ENCODE assay signal across 11 cellular contexts in the genomic region with DNA sequence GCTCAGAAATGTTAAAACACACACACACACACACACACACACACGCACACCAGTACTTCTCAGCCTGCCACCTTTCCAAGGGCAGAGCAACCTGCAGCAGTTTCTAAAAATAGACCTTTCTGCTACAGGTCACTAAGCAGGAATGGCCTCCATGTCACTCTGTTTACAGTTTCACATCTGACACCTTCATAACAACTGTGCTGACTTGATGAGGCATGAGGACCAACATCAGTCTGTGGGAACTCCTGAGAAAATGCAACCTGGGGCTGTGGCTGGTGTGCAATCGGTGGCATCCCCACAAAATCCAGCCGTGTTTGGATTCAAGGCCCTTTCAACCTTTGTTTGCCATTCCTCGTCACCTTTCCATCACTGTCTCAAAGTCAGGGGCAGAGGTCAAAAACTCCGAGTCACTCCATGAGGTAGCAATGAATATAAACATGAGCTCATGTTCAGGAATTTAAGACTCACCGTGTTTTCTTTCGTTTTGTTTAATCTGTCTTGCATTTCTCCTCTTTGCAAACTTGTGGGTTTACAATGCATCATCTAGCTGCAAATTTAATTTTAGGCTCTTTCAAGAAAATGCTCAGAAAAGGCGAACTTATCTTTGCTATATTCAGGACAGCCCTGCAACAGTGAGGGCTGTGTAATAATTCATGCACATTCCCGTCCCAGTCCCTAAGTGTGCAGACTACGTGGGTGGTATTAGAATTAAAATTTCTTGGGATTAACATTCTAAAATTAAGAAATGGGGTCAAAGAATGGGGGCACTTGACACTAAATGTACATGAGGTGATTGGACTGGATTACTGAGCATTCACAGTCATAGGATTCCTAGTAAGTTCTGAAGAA.
A peak's percentile ranks its signal among the peaks of the same experiment; 100 is the strongest.
DNase-seq lines count a peak whose midpoint lies in the region; ATAC-seq, FAIRE-seq and TF ChIP-seq lines count a peak whose summit lies in the region.
"Had no signal": no experiment of that assay in that cellular context is flagged by ENCODE, and none has a peak within 500 bp of the region (broad histone marks: within the 10 kb centered on the region; RNA-seq: fewer than 3 reads in every experiment).

No MANE protein-coding gene starts in this region.

- TF ChIP-seq CTCF in A549 (IDR thresholded peaks at IDR 0.05) (no peak), HepG2 (CRISPR knock-in tag; IDR thresholded peaks at IDR 0.05) (no peak)

- intact Hi-C loops in HepG2 (cut with micrococcal nuclease; ENCODE audit: unreplicated experiment): loop anchor here (2.0 kb wide), 1 partner anchor 20 kb away; no protein-coding TSS in a partner anchor

- no peaks in the 10 kb centered on the region for H3K79me2 ChIP-seq in HepG2 (ENCODE audit: insufficient read depth, low read length)

- no peak overlapping the region for H2AFZ ChIP-seq in HepG2 (ENCODE audit: low read length)

- DNase-seq in A549 (ENCODE audit: low read depth in 1 of 2, low spot score in 1 of 2) (peak in 1 of 2 experiments; percentile 67), amniotic stem cell (lab: John Stamatoyannopoulos, UW) (peak; percentile 24), HepG2 (ENCODE audit: low spot score) (peak; percentile 90), GM19238 (ENCODE audit: insufficient read length, low spot score) (no peak), NCI-H446 (lab: John Stamatoyannopoulos, UW) (no peak)
- DNase-seq in activated effector memory CD4-positive, alpha-beta T cell treated with Interleukin-2 at 50 U/mL for 16 hours: no peak
- DNase-seq: activated effector memory CD4-positive, alpha-beta T cell treated with anti-CD3 and anti-CD28 coated beads, Interleukin-2, amount 50 U/mL, for 16 hours; naive thymus-derived CD4-positive, alpha-beta T cell had no signal

- H3K4me1 ChIP-seq in A549: peaks cover 37% of the 10 kb centered on the region
- H3K4me1 ChIP-seq in HUES48 (ENCODE audit: control insufficient read depth, insufficient read depth, low read length): peaks cover 17% of the 10 kb centered on the region
- peaks cover 33% of the 10 kb centered on the region for H3K4me1 ChIP-seq in HepG2 (ENCODE audit: insufficient read depth, low read length)

- H3K4me3 ChIP-seq in A549: 0 out of 3 replicates have a peak overlapping the region, but pooled peaks have one; percentile 10
- no peak overlapping the region for H3K4me3 ChIP-seq in HUES48 (ENCODE audit: low read depth, low read length)
- H3K4me3 ChIP-seq in HepG2 (replicated peaks in 1 of 3; ENCODE audit: insufficient read depth in 1 of 3, low read depth in 2 of 3, low read length in 3 of 3): peak overlapping the region in 1 of 3 experiments; percentile 20; a peak in 2 of 6 replicates

- no peaks in the 10 kb centered on the region for H4K20me1 ChIP-seq in HepG2 (ENCODE audit: insufficient read depth, low read length)

- CTCF ChIA-PET in A549 (lab: Yijun Ruan, JAX) (interaction anchor here (1.3 kb wide), 1 partner anchor 10 kb away, joined by 3 read pairs; no protein-coding TSS in a partner anchor), HepG2 (lab: Yijun Ruan, JAX; ENCODE audit: low intra/inter-chr PET ratio, low total read pairs) (no interaction called here)

- TF ChIP-seq RAD21 in A549 (conservative IDR thresholded peaks at IDR 0.05 in 1 of 2, IDR thresholded peaks at IDR 0.05 in 1 of 2): no peak
- TF ChIP-seq RAD21 in HepG2 (CRISPR knock-in tag; IDR thresholded peaks at IDR 0.05): no peak

- H3K27ac ChIP-seq in A549: peak overlapping the region; percentile 50 to 54
- H3K27ac ChIP-seq in HUES48 (ENCODE audit: low read depth, low read length): peak overlapping the region; percentile 29
- H3K27ac ChIP-seq in HepG2 (ENCODE audit: extremely low read length, insufficient read depth, low read length): no peak overlapping the region

- in situ Hi-C loops in HepG2 (cut with HindIII; ENCODE audit: extremely low pct_ligation_motif_present, low pct_unique_long_range_greater_than_20kb): no loop called here

- H3K4me2 ChIP-seq in A549: peak overlapping the region; percentile 73
- peak overlapping the region; percentile 56 for H3K4me2 ChIP-seq in HepG2 (ENCODE audit: low read depth, low read length)

- FAIRE-seq in A549 (lab: Jason Lieb, UNC): no peak
- peak; percentile 81 for FAIRE-seq in HepG2 (lab: Jason Lieb, UNC)

- 17% methylated on average over 10 of the region's 10 CpGs for WGBS in A549 (ENCODE audit: missing lambda C conversion rate)
- 1% methylated on average over 10 of the region's 10 CpGs for WGBS in HepG2 (ENCODE audit: low lambda C conversion rate)

- H3K36me3 ChIP-seq in HUES48 (ENCODE audit: control insufficient read depth, insufficient read depth, low read length) (no peaks in the 10 kb centered on the region), HepG2 (replicated peaks in 1 of 2; ENCODE audit: control insufficient read depth in 1 of 2, insufficient read depth in 2 of 2, low read length in 2 of 2) (no peaks in the 10 kb centered on the region)

- no TSS peak for BruUV-seq in HepG2 (replicated peaks; lab: Mats Ljungman, UMichigan)

- POLR2A ChIA-PET in A549 (lab: Yijun Ruan, JAX): no interaction called here
- POLR2A ChIA-PET in HepG2 (lab: Yijun Ruan, JAX): interaction anchor here (1.1 kb wide), 1 partner anchor 20 kb away, joined by 4 read pairs; no protein-coding TSS in a partner anchor

- H3K27me3 ChIP-seq in HUES48 (ENCODE audit: control insufficient read depth, insufficient read depth, low read length) (no peaks in the 10 kb centered on the region), HepG2 (ENCODE audit: control insufficient read depth in 1 of 2, insufficient read depth in 2 of 2, low read length in 2 of 2) (no peaks in the 10 kb centered on the region; a peak in 1 of 5 replicates)

- TF ChIP-seq POLR2A in A549 (IDR thresholded peaks at IDR 0.05; ENCODE audit: low read length): no peak
- no peak for TF ChIP-seq POLR2A in HepG2 (IDR thresholded peaks at IDR 0.05; ENCODE audit: insufficient read depth in 1 of 2, low read depth in 2 of 2, low read length in 2 of 2)

- TF ChIP-seq EP300 in A549 (IDR thresholded peaks at IDR 0.05) (peak in 1 of 2 experiments; percentile 18; a peak in 1 of 5 replicates), HepG2 (IDR thresholded peaks at IDR 0.05; ENCODE audit: low read depth in 2 of 2, low read length in 2 of 2) (no peak; a peak in 1 of 4 replicates), HepG2 (CRISPR knock-in tag; IDR thresholded peaks at IDR 0.05; ENCODE audit: borderline replicate concordance) (peak; percentile 47; the same call in 1 of the 2 replicates)

- H3K9me3 ChIP-seq in A549 (no peaks in the 10 kb centered on the region), HUES48 (ENCODE audit: control insufficient read depth, insufficient read depth, low read length) (no peaks in the 10 kb centered on the region), HepG2 (ENCODE audit: low read length) (no peaks in the 10 kb centered on the region)

- no peak overlapping the region for H3K9ac ChIP-seq in HUES48 (ENCODE audit: low read depth, low read length)
- H3K9ac ChIP-seq in HepG2 (ENCODE audit: insufficient read depth, low read depth, low read length): no peak overlapping the region

- peak; percentile 78 to 84 for ATAC-seq in A549
- peak; percentile 90 for ATAC-seq in HepG2
- no peak for ATAC-seq in HG03432 (IDR thresholded peaks at IDR 0.05; ENCODE audit: unreplicated experiment)
- ATAC-seq: esophagus mucosa; naive thymus-derived CD4-positive, alpha-beta T cell had no signal

TF ChIP-seq in A549, 52 proteins besides CTCF, POLR2A, EP300 and RAD21 (continues in another document):
- TF ChIP-seq, protein P1, sequence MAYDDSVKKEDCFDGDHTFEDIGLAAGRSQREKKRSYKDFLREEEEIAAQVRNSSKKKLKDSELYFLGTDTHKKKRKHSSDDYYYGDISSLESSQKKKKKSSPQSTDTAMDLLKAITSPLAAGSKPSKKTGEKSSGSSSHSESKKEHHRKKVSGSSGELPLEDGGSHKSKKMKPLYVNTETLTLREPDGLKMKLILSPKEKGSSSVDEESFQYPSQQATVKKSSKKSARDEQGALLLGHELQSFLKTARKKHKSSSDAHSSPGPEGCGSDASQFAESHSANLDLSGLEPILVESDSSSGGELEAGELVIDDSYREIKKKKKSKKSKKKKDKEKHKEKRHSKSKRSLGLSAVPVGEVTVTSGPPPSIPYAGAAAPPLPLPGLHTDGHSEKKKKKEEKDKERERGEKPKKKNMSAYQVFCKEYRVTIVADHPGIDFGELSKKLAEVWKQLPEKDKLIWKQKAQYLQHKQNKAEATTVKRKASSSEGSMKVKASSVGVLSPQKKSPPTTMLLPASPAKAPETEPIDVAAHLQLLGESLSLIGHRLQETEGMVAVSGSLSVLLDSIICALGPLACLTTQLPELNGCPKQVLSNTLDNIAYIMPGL (CRISPR knock-in tag; IDR thresholded peaks at IDR 0.05; ENCODE audit: borderline replicate concordance): no peak
- TF ChIP-seq CBX2 (IDR thresholded peaks at IDR 0.05; ENCODE audit: borderline replicate concordance, low read depth) (no peak), POLR2AphosphoS2 (conservative IDR thresholded peaks at IDR 0.05; ENCODE audit: low read length) (no peak), CHD2 (IDR thresholded peaks at IDR 0.05; ENCODE audit: low read length, partially characterized antibody) (no peak), NPAS2 (CRISPR knock-in tag; IDR thresholded peaks at IDR 0.05; ENCODE audit: borderline replicate concordance) (no peak), RNF2 (IDR thresholded peaks at IDR 0.05; ENCODE audit: borderline replicate concordance, low read depth) (no peak), ZC3H11A (IDR thresholded peaks at IDR 0.05) (no peak)

TF ChIP-seq in HepG2, 621 proteins besides CTCF, POLR2A, EP300 and RAD21 (continues in another document):
- TF ChIP-seq, protein P2, sequence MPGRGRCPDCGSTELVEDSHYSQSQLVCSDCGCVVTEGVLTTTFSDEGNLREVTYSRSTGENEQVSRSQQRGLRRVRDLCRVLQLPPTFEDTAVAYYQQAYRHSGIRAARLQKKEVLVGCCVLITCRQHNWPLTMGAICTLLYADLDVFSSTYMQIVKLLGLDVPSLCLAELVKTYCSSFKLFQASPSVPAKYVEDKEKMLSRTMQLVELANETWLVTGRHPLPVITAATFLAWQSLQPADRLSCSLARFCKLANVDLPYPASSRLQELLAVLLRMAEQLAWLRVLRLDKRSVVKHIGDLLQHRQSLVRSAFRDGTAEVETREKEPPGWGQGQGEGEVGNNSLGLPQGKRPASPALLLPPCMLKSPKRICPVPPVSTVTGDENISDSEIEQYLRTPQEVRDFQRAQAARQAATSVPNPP (CRISPR knock-in tag; IDR thresholded peaks at IDR 0.05): no peak

Comparison
In these comparisons a context has a peak if more than half of its experiments do, and no peak if none do; other contexts are left out.
1. DNase-seq: peak in amniotic stem cell (single experiment) and HepG2 (single experiment); none in GM19238 (single experiment), activated effector memory CD4-positive, alpha-beta T cell treated with Interleukin-2 at 50 U/mL for 16 hours (single experiment) and NCI-H446 (0 of 2).